Comparison of ENCODE assay signal across 22 cellular contexts in genomic region chr18:26071020-26071419, GRCh38.
"Had no signal": no experiment of that assay in that cellular context is flagged by ENCODE, and none has a peak within 500 bp of the region (broad histone marks: within the 10 kb centered on the region; RNA-seq: fewer than 3 reads in every experiment).

No MANE protein-coding gene starts in this region.

- H3K9me3 Mint-ChIP-seq: natural killer cell treated with Interleukin-12 subunit alpha and Interleukin-12 subunit beta and Interleukin-15 and Interleukin-18, amount 100 ng/mL, for 72 hours; type B pancreatic cell had no signal

- H3K27me3 ChIP-seq: ovary, right atrium auricular region, tibial nerve, uterus had no signal

- H3K27ac Mint-ChIP-seq: naive thymus-derived CD4-positive, alpha-beta T cell; natural killer cell treated with Interleukin-12 subunit alpha and Interleukin-12 subunit beta and Interleukin-15 and Interleukin-18, amount 100 ng/mL, for 72 hours; progenitor cell of endocrine pancreas; stimulated activated naive CD8-positive, alpha-beta T cell treated with anti-CD3 and anti-CD28 coated beads, Interleukin-15, Interleukin-2, amounts not matched to agents 100 ng/mL and 50 ng/mL, for 24 hours; type B pancreatic cell had no signal

- H3K4me1 ChIP-seq: right atrium auricular region, uterus had no signal

- H3K4me3 ChIP-seq: left ventricle myocardium inferior, lung, mucosa of descending colon, ovary, right atrium auricular region, skin epidermis, tibial nerve, uterus had no signal

- H3K27ac ChIP-seq: left ventricle myocardium inferior, ovary, right atrium auricular region, skin epidermis, tibial nerve, uterus had no signal

- H3K4me3 Mint-ChIP-seq: natural killer cell treated with Interleukin-12 subunit alpha and Interleukin-12 subunit beta and Interleukin-15 and Interleukin-18, amount 100 ng/mL, for 72 hours; stimulated activated naive CD8-positive, alpha-beta T cell treated with anti-CD3 and anti-CD28 coated beads, Interleukin-15, Interleukin-2, amounts not matched to agents 100 ng/mL and 50 ng/mL, for 24 hours; type B pancreatic cell had no signal

- H3K36me3 ChIP-seq: ovary, uterus had no signal

- H3K27me3 Mint-ChIP-seq: naive thymus-derived CD4-positive, alpha-beta T cell; natural killer cell treated with Interleukin-12 subunit alpha and Interleukin-12 subunit beta and Interleukin-15 and Interleukin-18, amount 100 ng/mL, for 72 hours; progenitor cell of endocrine pancreas; stimulated activated naive B cell treated with anti-CD40 and anti-IgM and Interleukin-4, amounts not matched to agents 10 μg/mL and 1 μg/mL and 100 μg/mL, for 72 hours; stimulated activated naive CD8-positive, alpha-beta T cell treated with anti-CD3 and anti-CD28 coated beads, Interleukin-15, Interleukin-2, amounts not matched to agents 100 ng/mL and 50 ng/mL, for 24 hours; type B pancreatic cell had no signal

- ATAC-seq: mucosa of descending colon; naive thymus-derived CD4-positive, alpha-beta T cell; natural killer cell treated with Interleukin-12 subunit alpha and Interleukin-12 subunit beta and Interleukin-15 and Interleukin-18, amount 100 ng/mL, for 72 hours; sciatic nerve had no signal

- DNase-seq: hippocampal formation; left ventricle myocardium inferior; midbrain; mucosa of descending colon; naive thymus-derived CD4-positive, alpha-beta T cell; ovary; stimulated activated CD4-positive, alpha-beta T cell treated with anti-CD3 and anti-CD28 coated beads, Interleukin-12 subunit alpha, Interleukin-12 subunit beta, amount 100 ng/mL, for 4 hours; stimulated activated CD4-positive, alpha-beta T cell treated with anti-CD3 and anti-CD28 coated beads, Interleukin-15, amount 100 ng/mL, for 24 hours; stimulated activated CD4-positive, alpha-beta T cell treated with anti-CD3 and anti-CD28 coated beads, Interleukin-2, amount 100 ng/mL, for 24 hours; stimulated activated CD4-positive, alpha-beta T cell treated with anti-CD3 and anti-CD28 coated beads, Interleukin-4, amount 100 ng/mL, for 1 hour; stimulated activated naive B cell treated with anti-CD40 and anti-IgM and Interleukin-4, amounts not matched to agents 10 μg/mL and 1 μg/mL and 100 μg/mL, for 72 hours; substantia nigra; uterus had no signal

- H3K9me3 ChIP-seq: mucosa of descending colon had no signal
